In genomic region chr11:62603072-62603408, GRCh38 we compare ENCODE assay signal across 1 cellular context.
TF ChIP-seq lines count a peak whose summit lies in the region.

No MANE protein-coding gene starts in this region.

TF ChIP-seq in SK-N-SH treated with all-trans-retinoic acid at 6 μM for 48 hours, 23 proteins besides CTCF, POLR2A, EP300 and RAD21 (continued from another document):
- TF ChIP-seq CSDC2 (CRISPR knock-in tag; IDR thresholded peaks at IDR 0.05) = no peak
- no peak for TF ChIP-seq ZNF70 (CRISPR knock-in tag; IDR thresholded peaks at IDR 0.05)
- no peak for TF ChIP-seq ESRRG (CRISPR knock-in tag; IDR thresholded peaks at IDR 0.05)
- no peak for TF ChIP-seq POU6F1 (CRISPR knock-in tag; IDR thresholded peaks at IDR 0.05; ENCODE audit: borderline replicate concordance, low read depth)
- TF ChIP-seq CREB5 (CRISPR knock-in tag; IDR thresholded peaks at IDR 0.05; ENCODE audit: low read depth) = no peak
- TF ChIP-seq ZFP30 (CRISPR knock-in tag; IDR thresholded peaks at IDR 0.05) = no peak
